1 cellular context compared by ENCODE assay signal in genomic region chr6:135331002-135331401, GRCh38.
A peak's percentile ranks its signal among the peaks of the same experiment; 100 is the strongest.
TF ChIP-seq lines count a peak whose summit lies in the region.

No MANE protein-coding gene starts in this region.

TF ChIP-seq in GM12878, 131 proteins besides CTCF, POLR2A, EP300 and RAD21 (continued from another document and continues in another):
- TF ChIP-seq RELB (IDR thresholded peaks at IDR 0.05; ENCODE audit: low read depth) (no peak), ZNF687 (IDR thresholded peaks at IDR 0.05) (no peak), E2F8 (IDR thresholded peaks at IDR 0.05; ENCODE audit: low read depth, partially characterized antibody) (no peak), SPI1 (IDR thresholded peaks at IDR 0.05; ENCODE audit: borderline replicate concordance, insufficient read depth, low read depth, low read length) (peak; percentile 52; the same call in 1 of the 2 replicates), ASH2L (IDR thresholded peaks at IDR 0.05; ENCODE audit: borderline replicate concordance, low read depth) (no peak), PAX5 (IDR thresholded peaks at IDR 0.05; ENCODE audit: borderline replicate concordance, low read depth, low read length) (0 out of 2 replicates have a peak, but pooled peaks have one; percentile 40), IRF5 (IDR thresholded peaks at IDR 0.05; ENCODE audit: borderline replicate concordance) (no peak), FOXM1 (IDR thresholded peaks at IDR 0.05; ENCODE audit: low read depth, low read length) (peak; percentile 18), REST (IDR thresholded peaks at IDR 0.05; ENCODE audit: low read depth, low read length) (no peak), ZBTB40 (IDR thresholded peaks at IDR 0.05; ENCODE audit: borderline replicate concordance) (no peak), ZNF217 (IDR thresholded peaks at IDR 0.05) (no peak), TBL1XR1 (IDR thresholded peaks at IDR 0.05; ENCODE audit: low read depth, low read length) (no peak), RBBP5 (conservative IDR thresholded peaks at IDR 0.05) (no peak), GABPA (IDR thresholded peaks at IDR 0.05; ENCODE audit: low read depth) (0 out of 2 replicates have a peak, but pooled peaks have one; percentile 25), LARP7 (IDR thresholded peaks at IDR 0.05) (no peak), SUPT20H (IDR thresholded peaks at IDR 0.05; ENCODE audit: borderline replicate concordance, control insufficient read depth, low read depth, low read length) (no peak), USF2 (IDR thresholded peaks at IDR 0.05; ENCODE audit: borderline replicate concordance, low read depth, low read length) (no peak; the same call in 1 of the 2 replicates), IRF3 (IDR thresholded peaks at IDR 0.05) (no peak), ATF3 (IDR thresholded peaks at IDR 0.05; ENCODE audit: borderline replicate concordance, extremely low read depth, low read depth, low read length) (no peak), PRDM15 (CRISPR knock-in tag; IDR thresholded peaks at IDR 0.05) (no peak), DPF2 (IDR thresholded peaks at IDR 0.05) (0 out of 2 replicates have a peak, but pooled peaks have one; percentile 7), IKZF1 (conservative IDR thresholded peaks at IDR 0.05) (no peak), USF1 (IDR thresholded peaks at IDR 0.05; ENCODE audit: borderline replicate concordance, extremely low read length, insufficient read depth, low read depth, low read length) (no peak), WRNIP1 (IDR thresholded peaks at IDR 0.05; ENCODE audit: borderline replicate concordance, low read depth, low read length) (no peak), RUNX3 (IDR thresholded peaks at IDR 0.05; ENCODE audit: low read length) (peak; percentile 91)
